Comparison of ENCODE assay signal across 26 cellular contexts in genomic region chr3:115666081-115666480, GRCh38. TPM values are rescaled to one million over a fixed set of nuclear protein-coding genes. Genes with fewer than 3 reads are reported as not detected.
"Had no signal": no experiment of that assay in that cellular context is flagged by ENCODE, and none has a peak within 500 bp of the region (broad histone marks: within the 10 kb centered on the region; RNA-seq: fewer than 3 reads in every experiment).

No MANE protein-coding gene starts in this region.

- H2AFZ ChIP-seq: neural progenitor cell, parathyroid adenoma had no signal

- H3K36me3 Mint-ChIP-seq: memory B cell; mesothelial cell of epicardium; naive B cell; stimulated activated naive B cell treated with anti-CD40 and anti-IgM and Interleukin-4, amounts not matched to agents 10 μg/mL and 1 μg/mL and 100 μg/mL, for 72 hours; type B pancreatic cell had no signal

- H3K4me1 ChIP-seq: gastrocnemius medialis, right lobe of liver, thyroid gland had no signal

- H3K27ac ChIP-seq: epithelial cell of prostate, gastrocnemius medialis, neural progenitor cell, parathyroid adenoma, right lobe of liver, stomach, thyroid gland had no signal

- DNase-seq: dorsolateral prefrontal cortex; effector CD4-positive, alpha-beta T cell; gastrocnemius medialis; head of caudate nucleus; kidney; mucosa of descending colon; naive B cell; right lobe of liver; small intestine; stimulated activated CD4-positive, alpha-beta T cell treated with anti-CD3 and anti-CD28 coated beads, Interleukin-15, amount 100 ng/mL, for 24 hours; stimulated activated CD4-positive, alpha-beta T cell treated with anti-CD3 and anti-CD28 coated beads, Interleukin-2, amount 100 ng/mL, for 48 hours; stimulated activated naive B cell treated with anti-CD40 and anti-IgM and Interleukin-4, amounts not matched to agents 10 μg/mL and 1 μg/mL and 100 μg/mL, for 72 hours; stomach; thyroid gland had no signal

- ATAC-seq: esophagus mucosa, gastrocnemius medialis, left lobe of liver, mucosa of descending colon, right lobe of liver had no signal

- H3K9me3 Mint-ChIP-seq: memory B cell; mesothelial cell of epicardium; naive B cell; nephron; neural progenitor cell; stimulated activated naive B cell treated with anti-CD40 and anti-IgM and Interleukin-4, amounts not matched to agents 10 μg/mL and 1 μg/mL and 100 μg/mL, for 72 hours; type B pancreatic cell had no signal

- H3K36me3 ChIP-seq: gastrocnemius medialis, neural progenitor cell, right lobe of liver, stomach, thyroid gland had no signal

- H3K4me3 ChIP-seq: dorsolateral prefrontal cortex, gastrocnemius medialis, lung, mucosa of descending colon, neural progenitor cell, right lobe of liver, stomach, thyroid gland had no signal

- H3K9me3 ChIP-seq: gastrocnemius medialis, mucosa of descending colon, right lobe of liver, stomach, thyroid gland had no signal

- H3K27me3 ChIP-seq: gastrocnemius medialis, neural progenitor cell, right lobe of liver, stomach, thyroid gland had no signal

- H3K79me2 ChIP-seq: parathyroid adenoma had no signal

- H3K4me2 ChIP-seq: neural progenitor cell had no signal

- H3K9ac ChIP-seq: neural progenitor cell had no signal

- H3K27me3 Mint-ChIP-seq: memory B cell, type B pancreatic cell had no signal

- H3K4me3 Mint-ChIP-seq: memory B cell; mesothelial cell of epicardium; nephron; neural progenitor cell; stimulated activated naive B cell treated with anti-CD40 and anti-IgM and Interleukin-4, amounts not matched to agents 10 μg/mL and 1 μg/mL and 100 μg/mL, for 72 hours; type B pancreatic cell had no signal

- H3K27ac Mint-ChIP-seq: memory B cell; mesothelial cell of epicardium; naive B cell; nephron; neural progenitor cell; progenitor cell of endocrine pancreas; stimulated activated naive B cell treated with anti-CD40 and anti-IgM and Interleukin-4, amounts not matched to agents 10 μg/mL and 1 μg/mL and 100 μg/mL, for 72 hours; type B pancreatic cell had no signal

- FAIRE-seq: kidney, small intestine had no signal

RNA-seq across cellular contexts. Expression of gene GAP43, which starts 42.8 kb away (rescaled TPM):
- total RNA-seq: esophagus mucosa, left lobe of liver, liver, right lobe of liver, thyroid gland had no signal
